ENCODE assay signal across 22 cellular contexts in the genomic region with DNA sequence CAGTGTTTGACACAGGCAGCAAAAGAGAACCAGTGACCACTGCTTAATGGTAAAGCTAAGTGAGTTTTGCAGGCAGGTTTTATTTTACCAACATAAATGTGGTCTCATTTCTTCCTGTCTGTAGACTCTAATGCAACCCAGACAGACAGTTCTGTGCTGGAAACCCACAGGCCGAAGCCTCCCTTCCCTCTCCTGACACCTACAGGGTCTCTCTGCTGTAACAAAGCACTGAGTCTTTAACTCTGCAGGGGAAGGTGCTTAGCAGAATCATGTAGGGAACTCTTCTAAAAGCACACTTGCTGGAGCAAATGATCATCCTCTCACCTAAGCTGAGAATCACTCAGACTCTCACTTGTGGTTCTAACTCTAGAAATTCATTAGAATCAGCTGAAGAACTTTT.
DNase-seq lines count a peak whose midpoint lies in the region; ATAC-seq, FAIRE-seq and TF ChIP-seq lines count a peak whose summit lies in the region.
"Had no signal": no experiment of that assay in that cellular context is flagged by ENCODE, and none has a peak within 500 bp of the region (broad histone marks: within the 10 kb centered on the region; RNA-seq: fewer than 3 reads in every experiment).

No MANE protein-coding gene starts in this region.

- no peaks in the 10 kb centered on the region for H4K20me1 ChIP-seq in GM12878 (ENCODE audit: control insufficient read depth, insufficient read depth)

- in situ Hi-C loops in GM12878 (cut with MboI): no loop called here

- BruUV-seq in GM12878 (replicated peaks; lab: Mats Ljungman, UMichigan): no TSS peak

- no peaks in the 10 kb centered on the region for H3K79me2 ChIP-seq in GM12878 (ENCODE audit: control insufficient read depth, insufficient read depth, low read length)
- H3K79me2 ChIP-seq in parathyroid adenoma: no peaks in the 10 kb centered on the region

- TF ChIP-seq CTCF in GM12878 (IDR thresholded peaks at IDR 0.05 in 2 of 3, conservative IDR thresholded peaks at IDR 0.05 in 1 of 3; ENCODE audit: control insufficient read depth in 2 of 3, extremely low read depth in 1 of 3, insufficient read depth in 1 of 3, low read depth in 3 of 3, low read length in 3 of 3) (no peak), parathyroid adenoma (IDR thresholded peaks at IDR 0.05) (no peak), vagina (IDR thresholded peaks at IDR 0.05) (no peak)

- H3K4me1 ChIP-seq in GM12878 (ENCODE audit: control insufficient read depth, insufficient read depth, low read length) (no peaks in the 10 kb centered on the region), parathyroid adenoma (peaks cover 30% of the 10 kb centered on the region), vagina (no peaks in the 10 kb centered on the region)
- H3K4me1 ChIP-seq: BE2C had no signal

- intact Hi-C loops in GM12878 (cut with micrococcal nuclease; ENCODE audit: unreplicated experiment) (no loop called here), vagina (cut with DNase I) (no loop called here)

- peak; percentile 27 for FAIRE-seq in GM12878 (lab: Jason Lieb, UNC)
- FAIRE-seq: A204.1, D721Med, GM19239, HTR-8/SVneo, K562 had no signal

- TF ChIP-seq EP300 in GM12878 (IDR thresholded peaks at IDR 0.05; ENCODE audit: borderline replicate concordance in 1 of 2, control insufficient read depth in 1 of 2, low read depth in 2 of 2, low read length in 2 of 2): no peak

- ATAC-seq in GM12878 (no peak), GM19397 (IDR thresholded peaks at IDR 0.05; ENCODE audit: unreplicated experiment) (no peak)
- ATAC-seq: K562 had no signal

- H3K36me3 ChIP-seq in H7 (replicated peaks; ENCODE audit: control insufficient read depth, insufficient read depth, low read length) (no peaks in the 10 kb centered on the region), GM12878 (ENCODE audit: control insufficient read depth in 2 of 2, insufficient read depth in 2 of 2, low read length in 1 of 2) (no peaks in the 10 kb centered on the region), parathyroid adenoma (ENCODE audit: control insufficient read depth, insufficient read depth, low read length) (no peaks in the 10 kb centered on the region), vagina (no peaks in the 10 kb centered on the region)
- H3K36me3 ChIP-seq: BE2C had no signal

- H3K4me2 ChIP-seq in GM12878 (ENCODE audit: control insufficient read depth, insufficient read depth): no peak overlapping the region
- H3K4me2 ChIP-seq in parathyroid adenoma (ENCODE audit: low read length): no peak overlapping the region

- no peak overlapping the region for H3K4me3 ChIP-seq in H7 (ENCODE audit: insufficient read depth, low read depth, low read length)
- no peak overlapping the region for H3K4me3 ChIP-seq in GM12878
- no peak overlapping the region for H3K4me3 ChIP-seq in parathyroid adenoma (ENCODE audit: low read depth, low read length)
- H3K4me3 ChIP-seq in vagina: no peak overlapping the region
- H3K4me3 ChIP-seq: GM23248, K562 had no signal

- WGBS in GM12878 (ENCODE audit: insufficient coverage, insufficient replicate concordance, low lambda C conversion rate, missing lambda C conversion rate): 47% methylated on average over 1 of the region's 1 CpG

- no peaks in the 10 kb centered on the region for H3K27me3 ChIP-seq in H7 (ENCODE audit: control insufficient read depth, insufficient read depth, low read length)
- H3K27me3 ChIP-seq in GM12878 (replicated peaks in 1 of 2; ENCODE audit: control insufficient read depth in 2 of 2, insufficient read depth in 2 of 2, low read length in 1 of 2): no peaks in the 10 kb centered on the region
- H3K27me3 ChIP-seq in parathyroid adenoma (ENCODE audit: control insufficient read depth, insufficient read depth, low read length): no peaks in the 10 kb centered on the region
- H3K27me3 ChIP-seq in vagina: no peaks in the 10 kb centered on the region
- H3K27me3 ChIP-seq: BE2C had no signal

- POLR2A ChIA-PET in GM12878 (lab: Charles Lee): no interaction called here

- H3K27ac ChIP-seq in GM12878 (ENCODE audit: control insufficient read depth, insufficient read depth): no peak overlapping the region
- H3K27ac ChIP-seq in parathyroid adenoma: no peak overlapping the region
- no peak overlapping the region for H3K27ac ChIP-seq in vagina
- H3K27ac ChIP-seq: GM23248 had no signal

- peak; percentile 33 for DNase-seq in H7
- DNase-seq in GM12878 (ENCODE audit: low read depth, low spot score): no peak
- peak; percentile 29 for DNase-seq in iPS-NIHi11 (ENCODE audit: low spot score)
- DNase-seq in NCI-H82 (lab: John Stamatoyannopoulos, UW): no peak
- no peak for DNase-seq in vagina (ENCODE audit: extremely low spot score in 2 of 2)
- DNase-seq: ACHN; BE2C; C1 segment of cervical spinal cord; CD4-positive, CD25-positive, alpha-beta regulatory T cell; CD8-positive, alpha-beta memory T cell; COR-L47; GDM1; GM23248; H9; IMR-90 had no signal

- TF ChIP-seq RAD21 in GM12878 (IDR thresholded peaks at IDR 0.05; ENCODE audit: insufficient read depth, low read depth, low read length): no peak

- no peak overlapping the region for H2AFZ ChIP-seq in GM12878 (ENCODE audit: control insufficient read depth, low read depth, low read length)
- peak overlapping the region; percentile 50 for H2AFZ ChIP-seq in parathyroid adenoma
- H2AFZ ChIP-seq: GM23248 had no signal

- no peaks in the 10 kb centered on the region for H3K9me3 ChIP-seq in GM12878 (replicated peaks; ENCODE audit: control insufficient read depth, insufficient read depth, low read length)
- H3K9me3 ChIP-seq in parathyroid adenoma (ENCODE audit: control insufficient read depth, low read length): no peaks in the 10 kb centered on the region
- H3K9me3 ChIP-seq in vagina: no peaks in the 10 kb centered on the region
- H3K9me3 ChIP-seq: BE2C had no signal

- H3K9ac ChIP-seq in GM12878 (ENCODE audit: control insufficient read depth, insufficient read depth, low read length): no peak overlapping the region
- H3K9ac ChIP-seq in parathyroid adenoma: no peak overlapping the region
- H3K9ac ChIP-seq: GM23248 had no signal

- CTCF ChIA-PET in GM12878 (lab: Yijun Ruan, JAX): no interaction called here

- RAD21 ChIA-PET in GM12878 (lab: Charles Lee; ENCODE audit: unreplicated experiment): no interaction called here

- SMC1A ChIA-PET in GM12878 (lab: Charles Lee; ENCODE audit: uncharacterized antibody, unreplicated experiment): no interaction called here

- TF ChIP-seq POLR2A in GM12878 (IDR thresholded peaks at IDR 0.05; ENCODE audit: low read depth, low read length) (no peak), vagina (IDR thresholded peaks at IDR 0.05) (no peak)

TF ChIP-seq in GM12878, 131 proteins besides CTCF, POLR2A, EP300 and RAD21 (continues in another document):
- no peak for TF ChIP-seq FOS (IDR thresholded peaks at IDR 0.05; ENCODE audit: borderline replicate concordance, extremely low read depth, insufficient read length)
- TF ChIP-seq, protein P1, sequence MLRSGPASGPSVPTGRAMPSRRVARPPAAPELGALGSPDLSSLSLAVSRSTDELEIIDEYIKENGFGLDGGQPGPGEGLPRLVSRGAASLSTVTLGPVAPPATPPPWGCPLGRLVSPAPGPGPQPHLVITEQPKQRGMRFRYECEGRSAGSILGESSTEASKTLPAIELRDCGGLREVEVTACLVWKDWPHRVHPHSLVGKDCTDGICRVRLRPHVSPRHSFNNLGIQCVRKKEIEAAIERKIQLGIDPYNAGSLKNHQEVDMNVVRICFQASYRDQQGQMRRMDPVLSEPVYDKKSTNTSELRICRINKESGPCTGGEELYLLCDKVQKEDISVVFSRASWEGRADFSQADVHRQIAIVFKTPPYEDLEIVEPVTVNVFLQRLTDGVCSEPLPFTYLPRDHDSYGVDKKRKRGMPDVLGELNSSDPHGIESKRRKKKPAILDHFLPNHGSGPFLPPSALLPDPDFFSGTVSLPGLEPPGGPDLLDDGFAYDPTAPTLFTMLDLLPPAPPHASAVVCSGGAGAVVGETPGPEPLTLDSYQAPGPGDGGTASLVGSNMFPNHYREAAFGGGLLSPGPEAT (IDR thresholded peaks at IDR 0.05; ENCODE audit: low read depth): no peak
- no peak for TF ChIP-seq SMAD1 (IDR thresholded peaks at IDR 0.05; ENCODE audit: low read depth, partially characterized antibody)
- TF ChIP-seq ZZZ3 (IDR thresholded peaks at IDR 0.05; ENCODE audit: control insufficient read depth, insufficient read length, low read depth): no peak
- TF ChIP-seq, protein P2, sequence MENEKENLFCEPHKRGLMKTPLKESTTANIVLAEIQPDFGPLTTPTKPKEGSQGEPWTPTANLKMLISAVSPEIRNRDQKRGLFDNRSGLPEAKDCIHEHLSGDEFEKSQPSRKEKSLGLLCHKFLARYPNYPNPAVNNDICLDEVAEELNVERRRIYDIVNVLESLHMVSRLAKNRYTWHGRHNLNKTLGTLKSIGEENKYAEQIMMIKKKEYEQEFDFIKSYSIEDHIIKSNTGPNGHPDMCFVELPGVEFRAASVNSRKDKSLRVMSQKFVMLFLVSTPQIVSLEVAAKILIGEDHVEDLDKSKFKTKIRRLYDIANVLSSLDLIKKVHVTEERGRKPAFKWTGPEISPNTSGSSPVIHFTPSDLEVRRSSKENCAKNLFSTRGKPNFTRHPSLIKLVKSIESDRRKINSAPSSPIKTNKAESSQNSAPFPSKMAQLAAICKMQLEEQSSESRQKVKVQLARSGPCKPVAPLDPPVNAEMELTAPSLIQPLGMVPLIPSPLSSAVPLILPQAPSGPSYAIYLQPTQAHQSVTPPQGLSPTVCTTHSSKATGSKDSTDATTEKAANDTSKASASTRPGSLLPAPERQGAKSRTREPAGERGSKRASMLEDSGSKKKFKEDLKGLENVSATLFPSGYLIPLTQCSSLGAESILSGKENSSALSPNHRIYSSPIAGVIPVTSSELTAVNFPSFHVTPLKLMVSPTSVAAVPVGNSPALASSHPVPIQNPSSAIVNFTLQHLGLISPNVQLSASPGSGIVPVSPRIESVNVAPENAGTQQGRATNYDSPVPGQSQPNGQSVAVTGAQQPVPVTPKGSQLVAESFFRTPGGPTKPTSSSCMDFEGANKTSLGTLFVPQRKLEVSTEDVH (IDR thresholded peaks at IDR 0.05; ENCODE audit: low read depth, partially characterized antibody): no peak
- TF ChIP-seq TCF3 (IDR thresholded peaks at IDR 0.05; ENCODE audit: borderline replicate concordance, insufficient read depth, low read depth, low read length): no peak
- no peak for TF ChIP-seq BRCA1 (IDR thresholded peaks at IDR 0.05; ENCODE audit: low read depth, low read length)
- no peak for TF ChIP-seq PML (IDR thresholded peaks at IDR 0.05; ENCODE audit: low read length)

Comparison
In these comparisons a context has a peak if more than half of its experiments do, and no peak if none do; other contexts are left out.
1. DNase-seq: peak in H7 (single experiment) and iPS-NIHi11 (single experiment); none in GM12878 (single experiment), NCI-H82 (single experiment) and vagina (0 of 2).